In the genomic region with DNA sequence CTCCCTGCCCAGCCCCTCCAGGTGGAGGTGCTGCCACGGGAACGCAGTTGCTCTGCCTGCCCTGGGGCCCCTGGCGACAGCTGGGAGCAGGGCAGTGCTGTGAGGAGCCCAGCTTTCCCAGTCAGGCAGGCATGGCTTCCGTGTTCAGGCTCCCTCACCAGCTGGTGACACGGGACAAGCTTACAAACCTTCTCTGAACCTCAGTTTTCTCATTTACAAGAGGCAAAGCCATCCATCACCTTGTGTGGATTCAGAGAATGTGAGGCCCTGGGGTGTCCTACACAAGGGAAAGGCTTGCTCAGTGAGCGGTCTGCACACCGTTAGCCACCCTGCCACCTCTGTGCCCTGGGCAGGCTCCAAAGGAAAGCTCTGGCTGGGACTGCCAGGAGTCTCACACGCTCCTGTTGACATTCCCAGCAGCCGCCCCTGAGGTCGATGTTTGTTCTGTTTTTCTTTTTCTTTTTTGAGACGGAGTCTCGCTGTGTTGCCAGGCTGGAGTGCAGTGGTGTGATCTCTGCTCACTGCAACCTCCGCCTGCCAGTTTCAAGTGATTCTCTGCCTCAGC, we compare ENCODE assay signal across 9 cellular contexts. TPM values are rescaled to one million over a fixed set of nuclear protein-coding genes. Genes with fewer than 3 reads are reported as not detected.
A peak's percentile ranks its signal among the peaks of the same experiment; 100 is the strongest.
DNase-seq lines count a peak whose midpoint lies in the region; ATAC-seq and TF ChIP-seq lines count a peak whose summit lies in the region.
"Had no signal": no experiment of that assay in that cellular context is flagged by ENCODE, and none has a peak within 500 bp of the region (broad histone marks: within the 10 kb centered on the region; RNA-seq: fewer than 3 reads in every experiment).

No MANE protein-coding gene starts in this region.

- no peaks in the 10 kb centered on the region for H3K27me3 Mint-ChIP-seq in T-helper 17 cell
- no peaks in the 10 kb centered on the region for H3K27me3 Mint-ChIP-seq in stimulated activated naive B cell treated with anti-CD40 and anti-IgM and Interleukin-4, amounts not matched to agents 10 μg/mL and 1 μg/mL and 100 μg/mL, for 72 hours

- H3K4me1 Mint-ChIP-seq in T-helper 17 cell, result peaks cover 37% of the 10 kb centered on the region
- H3K4me1 Mint-ChIP-seq in stimulated activated naive B cell treated with anti-CD40 and anti-IgM and Interleukin-4, amounts not matched to agents 10 μg/mL and 1 μg/mL and 100 μg/mL, for 72 hours, result peaks cover 31 to 47% of the 10 kb centered on the region in 2 donors

- DNase-seq in activated CD4-positive, CD25-positive, alpha-beta regulatory T cell treated with anti-CD3 and anti-CD28 coated beads, Interleukin-2, amount 50 U/mL, for 72 hours, result peak; percentile 31
- DNase-seq in T-helper 17 cell (peak in 1 of 3 donors; percentile 8), HEK293T (ENCODE audit: extremely low spot score) (no peak), AG08396 (ENCODE audit: low spot score) (no peak), HuH-7 (ENCODE audit: low spot score) (no peak)
- DNase-seq in stimulated activated naive B cell treated with anti-CD40 and anti-IgM and Interleukin-4, amounts not matched to agents 10 μg/mL and 1 μg/mL and 100 μg/mL, for 72 hours, result no peak

- CTCF ChIA-PET in HEK293T (lab: Yijun Ruan, JAX), result interaction anchor here (0.6 to 2.8 kb wide), 4 partner anchors 10 to 1623 kb away, joined by 3 to 12 read pairs (median 7); no protein-coding TSS in a partner anchor

- H3K9me3 Mint-ChIP-seq in stimulated activated naive B cell treated with anti-CD40 and anti-IgM and Interleukin-4, amounts not matched to agents 10 μg/mL and 1 μg/mL and 100 μg/mL, for 72 hours, result no peaks in the 10 kb centered on the region

- no peaks in the 10 kb centered on the region for H3K9me3 ChIP-seq in T-helper 17 cell (ENCODE audit: control insufficient read depth, low read length, poor library complexity, severe bottlenecking)
- H3K9me3 ChIP-seq: left lung had no signal

- H3K27me3 ChIP-seq in layer of hippocampus (ENCODE audit: control insufficient read depth, insufficient read depth, low read length), result no peaks in the 10 kb centered on the region
- H3K27me3 ChIP-seq: left lung had no signal

- H3K36me3 Mint-ChIP-seq in T-helper 17 cell (ENCODE audit: low read depth), result peaks cover 6% of the 10 kb centered on the region
- peaks cover 36 to 74% of the 10 kb centered on the region in 2 donors for H3K36me3 Mint-ChIP-seq in stimulated activated naive B cell treated with anti-CD40 and anti-IgM and Interleukin-4, amounts not matched to agents 10 μg/mL and 1 μg/mL and 100 μg/mL, for 72 hours

- peak overlapping the region; percentile 93 for H3K27ac Mint-ChIP-seq in T-helper 17 cell
- H3K27ac Mint-ChIP-seq in stimulated activated naive B cell treated with anti-CD40 and anti-IgM and Interleukin-4, amounts not matched to agents 10 μg/mL and 1 μg/mL and 100 μg/mL, for 72 hours, result peak overlapping the region; percentile 80

- ATAC-seq in activated CD4-positive, CD25-positive, alpha-beta regulatory T cell treated with anti-CD3 and anti-CD28 coated beads, Interleukin-2, amount 50 U/mL, for 24 hours, result no peak
- ATAC-seq in T-helper 17 cell, result no peak
- no peak for ATAC-seq in stimulated activated naive B cell treated with anti-CD40 and anti-IgM and Interleukin-4, amounts not matched to agents 10 μg/mL and 1 μg/mL and 100 μg/mL, for 72 hours (replicated peaks)

- peak overlapping the region; percentile 98 for H3K27ac ChIP-seq in layer of hippocampus (ENCODE audit: low read depth, low read length)

- H3K4me3 Mint-ChIP-seq in T-helper 17 cell, result peak overlapping the region; percentile 9
- no peak overlapping the region for H3K4me3 Mint-ChIP-seq in stimulated activated naive B cell treated with anti-CD40 and anti-IgM and Interleukin-4, amounts not matched to agents 10 μg/mL and 1 μg/mL and 100 μg/mL, for 72 hours

- POLR2A ChIA-PET in HEK293T (lab: Yijun Ruan, JAX), result interaction anchor here (1.0 to 1.9 kb wide), 5 partner anchors 9 to 587 kb away, joined by 3 to 6 read pairs (median 4); partner anchors contain the start of gene RPL3

TF ChIP-seq in HEK293T, 16 proteins besides CTCF, POLR2A, EP300 and RAD21:
- TF ChIP-seq SUZ12 (IDR thresholded peaks at IDR 0.05) (no peak), ELF4 (IDR thresholded peaks at IDR 0.05) (no peak), SP1 (IDR thresholded peaks at IDR 0.05) (no peak), NFRKB (IDR thresholded peaks at IDR 0.05) (no peak), ZNF384 (IDR thresholded peaks at IDR 0.05) (no peak), FOXK2 (IDR thresholded peaks at IDR 0.05) (no peak), BHLHE40 (IDR thresholded peaks at IDR 0.05; ENCODE audit: borderline replicate concordance) (no peak), L3MBTL2 (conservative IDR thresholded peaks at IDR 0.05) (no peak), LEF1 (IDR thresholded peaks at IDR 0.05; ENCODE audit: borderline replicate concordance) (no peak), ARNT (IDR thresholded peaks at IDR 0.05) (no peak), HDGF (IDR thresholded peaks at IDR 0.05; ENCODE audit: borderline replicate concordance) (no peak), CTBP1 (IDR thresholded peaks at IDR 0.05; ENCODE audit: borderline replicate concordance) (no peak), TARDBP (IDR thresholded peaks at IDR 0.05) (no peak)
- TF ChIP-seq, protein P1, sequence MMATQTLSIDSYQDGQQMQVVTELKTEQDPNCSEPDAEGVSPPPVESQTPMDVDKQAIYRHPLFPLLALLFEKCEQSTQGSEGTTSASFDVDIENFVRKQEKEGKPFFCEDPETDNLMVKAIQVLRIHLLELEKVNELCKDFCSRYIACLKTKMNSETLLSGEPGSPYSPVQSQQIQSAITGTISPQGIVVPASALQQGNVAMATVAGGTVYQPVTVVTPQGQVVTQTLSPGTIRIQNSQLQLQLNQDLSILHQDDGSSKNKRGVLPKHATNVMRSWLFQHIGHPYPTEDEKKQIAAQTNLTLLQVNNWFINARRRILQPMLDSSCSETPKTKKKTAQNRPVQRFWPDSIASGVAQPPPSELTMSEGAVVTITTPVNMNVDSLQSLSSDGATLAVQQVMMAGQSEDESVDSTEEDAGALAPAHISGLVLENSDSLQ (IDR thresholded peaks at IDR 0.05), result no peak

RNA-seq across cellular contexts. Expression of gene SUN2, which starts 23.5 kb away (rescaled TPM):
- 100 to 1,000 TPM; 426 to 485 TPM for total RNA-seq in T-helper 17 cell

RNA-seq across cellular contexts. Expression of gene GTPBP1, which starts 26.6 kb away (rescaled TPM):
- 100 to 1,000 TPM; 220 to 235 TPM for total RNA-seq in T-helper 17 cell

RNA-seq across cellular contexts. Expression of gene JOSD1, which starts 31.6 kb away (rescaled TPM):
- total RNA-seq in T-helper 17 cell, result 100 to 1,000 TPM; 132 to 157 TPM

RNA-seq across cellular contexts. Expression of gene TOMM22, which starts 50.6 kb away (rescaled TPM):
- total RNA-seq in T-helper 17 cell, result 10 to 100 TPM; 56.3 to 63.5 TPM
